Comparison of ENCODE assay signal across 8 cellular contexts in the genomic region with DNA sequence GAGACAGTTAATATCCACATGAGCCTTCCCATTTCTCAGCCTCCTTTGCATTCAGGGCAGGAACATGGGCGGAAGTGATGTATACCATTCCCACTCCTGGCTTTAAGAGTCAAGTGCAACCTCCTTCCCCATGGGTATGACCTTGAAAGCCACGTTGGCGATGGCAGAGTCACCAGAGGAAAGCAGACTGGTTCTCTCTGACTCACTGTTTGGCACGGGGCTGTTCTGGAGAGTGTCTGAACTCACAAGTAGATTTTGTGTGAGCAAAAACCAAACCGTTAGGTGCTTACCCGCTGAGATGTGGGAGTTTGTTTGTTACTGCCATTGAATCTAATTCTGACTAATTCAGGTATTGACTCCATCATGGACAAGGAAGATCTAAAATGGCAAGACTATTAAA. TPM values are rescaled to one million over a fixed set of nuclear protein-coding genes. Genes with fewer than 3 reads are reported as not detected.
DNase-seq lines count a peak whose midpoint lies in the region; ATAC-seq and TF ChIP-seq lines count a peak whose summit lies in the region.
"Had no signal": no experiment of that assay in that cellular context is flagged by ENCODE, and none has a peak within 500 bp of the region (broad histone marks: within the 10 kb centered on the region; RNA-seq: fewer than 3 reads in every experiment).

No MANE protein-coding gene starts in this region.

- peaks cover 2% of the 10 kb centered on the region for H3K36me3 Mint-ChIP-seq in activated naive CD8-positive, alpha-beta T cell treated with anti-CD3 and anti-CD28 coated beads, Interleukin-2, amount 50 U/mL, for 24 hours (ENCODE audit: low read depth)
- H3K36me3 Mint-ChIP-seq in CD14-positive monocyte, result no peaks in the 10 kb centered on the region

- peaks cover 5% of the 10 kb centered on the region for H3K9me3 Mint-ChIP-seq in activated naive CD8-positive, alpha-beta T cell treated with anti-CD3 and anti-CD28 coated beads, Interleukin-2, amount 50 U/mL, for 24 hours
- H3K9me3 Mint-ChIP-seq in CD14-positive monocyte, result peaks cover 0 to 4% (median 2%) of the 10 kb centered on the region in 7 donors

- no peak for TF ChIP-seq CTCF in CD14-positive monocyte (IDR thresholded peaks at IDR 0.05)

- no peak overlapping the region for H3K4me3 Mint-ChIP-seq in activated naive CD8-positive, alpha-beta T cell treated with anti-CD3 and anti-CD28 coated beads, Interleukin-2, amount 50 U/mL, for 24 hours
- H3K4me3 Mint-ChIP-seq in CD14-positive monocyte, result no peak overlapping the region

- intact Hi-C loops in CD14-positive monocyte (cut with micrococcal nuclease), result no loop called here

- ATAC-seq in HG03439 (IDR thresholded peaks at IDR 0.05; ENCODE audit: unreplicated experiment), result peak; percentile 77
- ATAC-seq in activated naive CD8-positive, alpha-beta T cell treated with anti-CD3 and anti-CD28 coated beads, Interleukin-2, amount 50 U/mL, for 24 hours, result peak; percentile 92

- H3K27me3 Mint-ChIP-seq in activated naive CD8-positive, alpha-beta T cell treated with anti-CD3 and anti-CD28 coated beads, Interleukin-2, amount 50 U/mL, for 24 hours, result peaks cover 11% of the 10 kb centered on the region
- H3K27me3 Mint-ChIP-seq in CD14-positive monocyte (ENCODE audit: low read depth in 3 of 3), result peaks cover 5 to 15% (median 8%) of the 10 kb centered on the region in 3 donors

- DNase-seq in GM19240 (ENCODE audit: insufficient read length, low spot score), result peak; percentile 11
- peak; percentile 57 for DNase-seq in activated naive CD8-positive, alpha-beta T cell treated with anti-CD3 and anti-CD28 coated beads, Interleukin-2, amount 50 U/mL, for 24 hours
- DNase-seq in stimulated activated CD8-positive, alpha-beta memory T cell treated with anti-CD3 and anti-CD28 coated beads, Interleukin-4, amount 100 ng/mL, for 24 hours (ENCODE audit: low read depth), result peak; percentile 15
- DNase-seq in NCI-H1417 treated with DMSO at 0.1 percent for 48 hours (lab: John Stamatoyannopoulos, UW), result no peak
- no peak for DNase-seq in CD14-positive monocyte (ENCODE audit: low spot score)
- DNase-seq in NCI-H748 treated with DMSO at 0.1 percent for 48 hours (lab: John Stamatoyannopoulos, UW), result no peak
- DNase-seq: NCI-H510A had no signal

- H3K4me1 Mint-ChIP-seq in activated naive CD8-positive, alpha-beta T cell treated with anti-CD3 and anti-CD28 coated beads, Interleukin-2, amount 50 U/mL, for 24 hours, result peaks cover 51% of the 10 kb centered on the region
- peaks cover 9% of the 10 kb centered on the region for H3K4me1 Mint-ChIP-seq in CD14-positive monocyte

- H3K27ac Mint-ChIP-seq in activated naive CD8-positive, alpha-beta T cell treated with anti-CD3 and anti-CD28 coated beads, Interleukin-2, amount 50 U/mL, for 24 hours, result peak overlapping the region; percentile 94
- no peak overlapping the region for H3K27ac Mint-ChIP-seq in CD14-positive monocyte

RNA-seq across cellular contexts. Expression of a gene that starts 36.7 kb away (rescaled TPM):
- not detected for polyA plus RNA-seq in CD14-positive monocyte

Comparison
In these comparisons a context has a peak if more than half of its experiments do, and no peak if none do; other contexts are left out.
1. DNase-seq: peak in GM19240 (single experiment), activated naive CD8-positive, alpha-beta T cell treated with anti-CD3 and anti-CD28 coated beads, Interleukin-2, amount 50 U/mL, for 24 hours (single experiment) and stimulated activated CD8-positive, alpha-beta memory T cell treated with anti-CD3 and anti-CD28 coated beads, Interleukin-4, amount 100 ng/mL, for 24 hours (single experiment); none in NCI-H1417 treated with DMSO at 0.1 percent for 48 hours (single experiment), CD14-positive monocyte (single experiment) and NCI-H748 treated with DMSO at 0.1 percent for 48 hours (single experiment).